In the genomic region with DNA sequence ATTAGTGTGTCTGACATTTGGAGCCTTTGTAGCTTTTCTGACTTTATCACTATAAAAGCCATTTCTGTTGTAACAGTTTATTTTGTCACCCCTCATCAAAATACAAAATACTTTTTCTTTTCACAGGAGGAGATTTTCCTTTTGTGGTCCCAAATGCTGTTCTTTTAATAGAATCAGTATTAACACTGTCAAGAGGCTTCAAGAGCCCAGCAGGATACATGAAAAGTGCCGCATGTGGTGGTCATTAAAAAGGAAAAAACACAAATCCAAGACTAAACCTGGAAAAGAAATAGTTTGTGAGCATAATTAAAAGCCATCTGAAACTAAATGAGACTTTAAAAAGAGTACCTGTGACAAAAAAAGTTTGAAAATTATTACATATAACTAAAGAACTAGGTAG, we compare ENCODE assay signal across 16 cellular contexts.
DNase-seq lines count a peak whose midpoint lies in the region; TF ChIP-seq lines count a peak whose summit lies in the region.
"Had no signal": no experiment of that assay in that cellular context is flagged by ENCODE, and none has a peak within 500 bp of the region (broad histone marks: within the 10 kb centered on the region; RNA-seq: fewer than 3 reads in every experiment).

No MANE protein-coding gene starts in this region.

- TF ChIP-seq CTCF in neural progenitor cell (IDR thresholded peaks at IDR 0.05): no peak

- H3K79me2 ChIP-seq in neural progenitor cell (ENCODE audit: low read depth): no peaks in the 10 kb centered on the region

- H3K36me3 ChIP-seq in neural progenitor cell: no peaks in the 10 kb centered on the region

- H3K9ac ChIP-seq in neural progenitor cell: no peak overlapping the region

- peaks cover 5% of the 10 kb centered on the region for H3K36me3 Mint-ChIP-seq in neural progenitor cell
- H3K36me3 Mint-ChIP-seq: CD14-positive monocyte had no signal

- peaks cover 55% of the 10 kb centered on the region for H3K4me1 Mint-ChIP-seq in neural progenitor cell
- H3K4me1 Mint-ChIP-seq: B cell, CD14-positive monocyte had no signal

- H3K4me2 ChIP-seq in neural progenitor cell: peak overlapping the region; percentile 28

- no peaks in the 10 kb centered on the region for H4K20me1 ChIP-seq in neural progenitor cell (ENCODE audit: low read depth)

- H3F3A ChIP-seq in neural progenitor cell (ENCODE audit: low read depth): no peaks in the 10 kb centered on the region

- peaks cover 18% of the 10 kb centered on the region for H3K9me3 Mint-ChIP-seq in neural progenitor cell

- H3K27ac ChIP-seq in neural progenitor cell: peak overlapping the region; percentile 78

- peak overlapping the region; percentile 37 for H3K4me3 Mint-ChIP-seq in neural progenitor cell
- H3K4me3 Mint-ChIP-seq: B cell, CD14-positive monocyte had no signal

- peaks cover 2% of the 10 kb centered on the region for H3K27me3 Mint-ChIP-seq in neural progenitor cell (ENCODE audit: insufficient read depth, low read depth)
- H3K27me3 Mint-ChIP-seq: B cell had no signal

- peak overlapping the region; percentile 96 for H3K27ac Mint-ChIP-seq in neural progenitor cell
- H3K27ac Mint-ChIP-seq: B cell, CD14-positive monocyte had no signal

- H3K9me3 ChIP-seq in neural progenitor cell (ENCODE audit: low read depth): no peaks in the 10 kb centered on the region

- H3K4me3 ChIP-seq in neural progenitor cell: no peak overlapping the region

- no peaks in the 10 kb centered on the region for H3K27me3 ChIP-seq in neural progenitor cell

- DNase-seq in DMS79 (lab: John Stamatoyannopoulos, UW): peak; percentile 2
- DNase-seq in NCI-H1417 (lab: John Stamatoyannopoulos, UW): peak in 2 of 3 experiments; percentile 77 to 93
- peak; percentile 54 for DNase-seq in NCI-H345 treated with DMSO at 0.1 percent for 48 hours (lab: John Stamatoyannopoulos, UW; ENCODE audit: unreplicated experiment)
- peak; percentile 23 for DNase-seq in neural progenitor cell (ENCODE audit: low spot score)
- no peak for DNase-seq in NCI-H2227 (lab: John Stamatoyannopoulos, UW; ENCODE audit: unreplicated experiment)
- no peak for DNase-seq in stimulated activated CD4-positive, alpha-beta T cell treated with anti-CD3 and anti-CD28 coated beads, Interleukin-15, amount 100 ng/mL, for 24 hours
- no peak for DNase-seq in NCI-H2029 treated with DMSO at 0.1 percent for 48 hours (lab: John Stamatoyannopoulos, UW)
- DNase-seq: Karpas-422; MV-4-11; NCI-H1694; NCI-H226; NCI-H524 treated with DMSO at 0.1 percent for 48 hours; NK-92 treated with Interleukin-12 subunit alpha and Interleukin-12 subunit beta, amount 100 ng/mL, for 24 hours; SIG-M5 had no signal

- H3K4me1 ChIP-seq in neural progenitor cell: peaks cover 30% of the 10 kb centered on the region

- H2AFZ ChIP-seq in neural progenitor cell (replicated peaks): no peak overlapping the region

Comparison
In these comparisons a context has a peak if more than half of its experiments do, and no peak if none do; other contexts are left out.
1. DNase-seq: peak in DMS79 (single experiment), NCI-H1417 (2 of 3), NCI-H345 treated with DMSO at 0.1 percent for 48 hours (single experiment) and neural progenitor cell (single experiment); none in NCI-H2227 (single experiment), stimulated activated CD4-positive, alpha-beta T cell treated with anti-CD3 and anti-CD28 coated beads, Interleukin-15, amount 100 ng/mL, for 24 hours (single experiment) and NCI-H2029 treated with DMSO at 0.1 percent for 48 hours (single experiment).